ENCODE assay signal across 10 cellular contexts in genomic region chr16:88045820-88046303, GRCh38.
DNase-seq lines count a peak whose midpoint lies in the region; ATAC-seq, FAIRE-seq and TF ChIP-seq lines count a peak whose summit lies in the region.
"Had no signal": no experiment of that assay in that cellular context is flagged by ENCODE, and none has a peak within 500 bp of the region (broad histone marks: within the 10 kb centered on the region; RNA-seq: fewer than 3 reads in every experiment).

No MANE protein-coding gene starts in this region.

- H3K9me3 ChIP-seq in right cardiac atrium (ENCODE audit: control insufficient read depth, low read length), result no peaks in the 10 kb centered on the region

- intact Hi-C loops in right cardiac atrium (cut with DNase I), result no loop called here
- intact Hi-C loops in activated T-helper 1 cell treated with anti-CD3 and anti-CD28 coated beads, Interleukin-12 subunit alpha, Interleukin-12 subunit beta, Interleukin-2, Interleukin-4 antibody, amounts not matched to agents 30 ng/mL and 10 ng/mL and 1 ng/mL, durations not matched to agents 14 hours and 24 hours and 36 hours (cut with micrococcal nuclease), result no loop called here

- peaks cover 35% of the 10 kb centered on the region for H3K4me1 Mint-ChIP-seq in memory B cell
- no peaks in the 10 kb centered on the region for H3K4me1 Mint-ChIP-seq in activated T-helper 1 cell treated with anti-CD3 and anti-CD28 coated beads, Interleukin-12 subunit alpha, Interleukin-12 subunit beta, Interleukin-2, Interleukin-4 antibody, amounts not matched to agents 30 ng/mL and 10 ng/mL and 1 ng/mL, durations not matched to agents 14 hours and 24 hours and 36 hours (ENCODE audit: low read depth)

- WGBS in right cardiac atrium, result 95% methylated on average over 18 of the region's 18 CpGs

- peak overlapping the region; percentile 77 for H3K4me3 Mint-ChIP-seq in memory B cell
- H3K4me3 Mint-ChIP-seq in activated T-helper 1 cell treated with anti-CD3 and anti-CD28 coated beads, Interleukin-12 subunit alpha, Interleukin-12 subunit beta, Interleukin-2, Interleukin-4 antibody, amounts not matched to agents 30 ng/mL and 10 ng/mL and 1 ng/mL, durations not matched to agents 14 hours and 24 hours and 36 hours, result no peak overlapping the region

- H3K27ac Mint-ChIP-seq in memory B cell, result peak overlapping the region; percentile 100
- H3K27ac Mint-ChIP-seq in activated T-helper 1 cell treated with anti-CD3 and anti-CD28 coated beads, Interleukin-12 subunit alpha, Interleukin-12 subunit beta, Interleukin-2, Interleukin-4 antibody, amounts not matched to agents 30 ng/mL and 10 ng/mL and 1 ng/mL, durations not matched to agents 14 hours and 24 hours and 36 hours, result no peak overlapping the region

- H3K27me3 ChIP-seq in right cardiac atrium (ENCODE audit: control insufficient read depth, insufficient read depth) (no peaks in the 10 kb centered on the region), brain microvascular endothelial cell (replicated peaks) (no peaks in the 10 kb centered on the region)

- no peaks in the 10 kb centered on the region for H3K9me3 Mint-ChIP-seq in memory B cell
- no peaks in the 10 kb centered on the region for H3K9me3 Mint-ChIP-seq in activated T-helper 1 cell treated with anti-CD3 and anti-CD28 coated beads, Interleukin-12 subunit alpha, Interleukin-12 subunit beta, Interleukin-2, Interleukin-4 antibody, amounts not matched to agents 30 ng/mL and 10 ng/mL and 1 ng/mL, durations not matched to agents 14 hours and 24 hours and 36 hours

- H3K36me3 ChIP-seq in brain microvascular endothelial cell (replicated peaks), result peaks cover 5% of the 10 kb centered on the region

- ATAC-seq in GM18511 (IDR thresholded peaks at IDR 0.05; ENCODE audit: unreplicated experiment) (peak; percentile 88), GM21447 (IDR thresholded peaks at IDR 0.05; ENCODE audit: unreplicated experiment) (peak; percentile 81), HG03354 (IDR thresholded peaks at IDR 0.05; ENCODE audit: poor library complexity, severe bottlenecking, unreplicated experiment) (peak; percentile 74), memory B cell (ENCODE audit: low read depth) (peak; percentile 76), right cardiac atrium (no peak)
- ATAC-seq: Right ventricle myocardium inferior had no signal

- FAIRE-seq in frontal cortex (lab: Jason Lieb, UNC), result no peak

- TF ChIP-seq CTCF in brain microvascular endothelial cell (IDR thresholded peaks at IDR 0.05; ENCODE audit: low read depth, low read length, missing control alignments), result no peak

- peaks cover 14% of the 10 kb centered on the region for H3K36me3 Mint-ChIP-seq in memory B cell
- H3K36me3 Mint-ChIP-seq in activated T-helper 1 cell treated with anti-CD3 and anti-CD28 coated beads, Interleukin-12 subunit alpha, Interleukin-12 subunit beta, Interleukin-2, Interleukin-4 antibody, amounts not matched to agents 30 ng/mL and 10 ng/mL and 1 ng/mL, durations not matched to agents 14 hours and 24 hours and 36 hours (ENCODE audit: low read depth), result peaks cover 14% of the 10 kb centered on the region

- H3K27me3 Mint-ChIP-seq in memory B cell, result no peaks in the 10 kb centered on the region
- H3K27me3 Mint-ChIP-seq in activated T-helper 1 cell treated with anti-CD3 and anti-CD28 coated beads, Interleukin-12 subunit alpha, Interleukin-12 subunit beta, Interleukin-2, Interleukin-4 antibody, amounts not matched to agents 30 ng/mL and 10 ng/mL and 1 ng/mL, durations not matched to agents 14 hours and 24 hours and 36 hours (ENCODE audit: insufficient read depth), result no peaks in the 10 kb centered on the region

- H3K4me3 ChIP-seq in right cardiac atrium (ENCODE audit: low read length), result no peak overlapping the region
- no peak overlapping the region for H3K4me3 ChIP-seq in brain microvascular endothelial cell (ENCODE audit: low read depth, low read length)

- H3K27ac ChIP-seq in right cardiac atrium (ENCODE audit: low read length) (no peak overlapping the region), brain microvascular endothelial cell (no peak overlapping the region)

- no peaks in the 10 kb centered on the region for H3K4me1 ChIP-seq in right cardiac atrium (ENCODE audit: control insufficient read depth, insufficient read depth, low read length)

- peak; percentile 80 to 89 for DNase-seq in memory B cell (ENCODE audit: low spot score in 2 of 2)
- no peak for DNase-seq in right cardiac atrium
- no peak for DNase-seq in brain microvascular endothelial cell
- no peak for DNase-seq in activated T-helper 1 cell treated with anti-CD3 and anti-CD28 coated beads, Interleukin-12 subunit alpha, Interleukin-12 subunit beta, Interleukin-2, Interleukin-4 antibody, amounts not matched to agents 30 ng/mL and 10 ng/mL and 1 ng/mL, durations not matched to agents 14 hours and 24 hours and 36 hours (ENCODE audit: low spot score)
- no peak for DNase-seq in frontal cortex (ENCODE audit: low spot score in 2 of 2)
- DNase-seq: KG1 had no signal

- in situ Hi-C loops in brain microvascular endothelial cell (cut with HindIII; ENCODE audit: low pct_ligation_motif_present, low sequenced_read_pairs), result no loop called here

Comparison
In these comparisons a context has a peak if more than half of its experiments do, and no peak if none do; other contexts are left out.
1. ATAC-seq: peak in GM18511 (single experiment), GM21447 (single experiment), HG03354 (single experiment) and memory B cell (single experiment); none in right cardiac atrium (0 of 2).
2. DNase-seq: peak in memory B cell (2 of 2); none in right cardiac atrium (0 of 3), brain microvascular endothelial cell (single experiment), activated T-helper 1 cell treated with anti-CD3 and anti-CD28 coated beads, Interleukin-12 subunit alpha, Interleukin-12 subunit beta, Interleukin-2, Interleukin-4 antibody, amounts not matched to agents 30 ng/mL and 10 ng/mL and 1 ng/mL, durations not matched to agents 14 hours and 24 hours and 36 hours (single experiment) and frontal cortex (0 of 2).